In the genomic region with DNA sequence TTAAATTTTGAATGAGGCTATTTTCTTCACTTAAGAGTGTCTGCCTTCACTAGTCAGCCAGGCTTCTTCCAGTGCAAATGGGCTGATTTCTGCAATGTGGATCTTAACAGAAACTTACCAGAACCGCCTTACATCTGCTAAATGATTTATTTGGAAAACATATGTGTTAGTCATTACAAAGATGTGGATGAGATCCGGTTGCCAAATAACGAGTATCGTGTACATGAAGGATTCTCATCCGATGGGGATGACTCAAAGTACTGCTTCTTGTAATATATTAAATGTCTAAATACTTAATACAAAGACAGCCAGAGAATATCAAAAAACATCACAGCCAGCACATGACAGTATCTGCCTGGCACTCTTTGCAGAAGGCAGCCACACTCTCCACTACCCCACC, we compare ENCODE assay signal across 20 cellular contexts.
"Had no signal": no experiment of that assay in that cellular context is flagged by ENCODE, and none has a peak within 500 bp of the region (broad histone marks: within the 10 kb centered on the region; RNA-seq: fewer than 3 reads in every experiment).

No MANE protein-coding gene starts in this region.

- H3K9me3 ChIP-seq: colonic mucosa, esophagus squamous epithelium, heart left ventricle, lower lobe of right lung, psoas muscle, spleen, tibial artery, upper lobe of right lung had no signal

- DNase-seq: colonic mucosa; dermis blood vessel endothelial cell; esophagus squamous epithelium; heart left ventricle; hypothalamus; kidney glomerular epithelial cell; lower lobe of right lung; midbrain; occipital lobe; retina; stimulated activated CD4-positive, alpha-beta T cell treated with anti-CD3 and anti-CD28 coated beads, Interleukin-15, amount 100 ng/mL, for 24 hours; stimulated activated CD4-positive, alpha-beta T cell treated with anti-CD3 and anti-CD28 coated beads, Interleukin-1b, Interleukin-23, amount 100 ng/mL, for 48 hours; stimulated activated CD4-positive, alpha-beta T cell treated with anti-CD3 and anti-CD28 coated beads, Interleukin-4, amount 100 ng/mL, for 24 hours; tibial artery; upper lobe of right lung had no signal

- H3K36me3 ChIP-seq: colonic mucosa, esophagus squamous epithelium, heart left ventricle, lower lobe of right lung, spleen, tibial artery, upper lobe of right lung had no signal

- H3K27me3 ChIP-seq: colonic mucosa, spleen, upper lobe of right lung had no signal

- ATAC-seq: lower lobe of right lung; natural killer cell treated with Interleukin-12 subunit alpha and Interleukin-12 subunit beta and Interleukin-15 and Interleukin-18, amount 100 ng/mL, for 72 hours; psoas muscle; sciatic nerve; stimulated activated memory B cell treated with anti-CD40 and anti-IgM and Interleukin-4, amounts not matched to agents 10 μg/mL and 1 μg/mL and 100 μg/mL, for 72 hours; upper lobe of right lung had no signal

- H3K4me3 ChIP-seq: colonic mucosa, esophagus squamous epithelium, heart left ventricle, lower lobe of right lung, psoas muscle, spleen, tibial artery, upper lobe of right lung had no signal

- H3K4me1 ChIP-seq: colonic mucosa, psoas muscle, tibial artery had no signal

- H3K27ac ChIP-seq: colonic mucosa, heart left ventricle, lower lobe of right lung, psoas muscle, spleen, tibial artery, upper lobe of right lung had no signal
